1 cellular context compared by ENCODE assay signal in the genomic region with DNA sequence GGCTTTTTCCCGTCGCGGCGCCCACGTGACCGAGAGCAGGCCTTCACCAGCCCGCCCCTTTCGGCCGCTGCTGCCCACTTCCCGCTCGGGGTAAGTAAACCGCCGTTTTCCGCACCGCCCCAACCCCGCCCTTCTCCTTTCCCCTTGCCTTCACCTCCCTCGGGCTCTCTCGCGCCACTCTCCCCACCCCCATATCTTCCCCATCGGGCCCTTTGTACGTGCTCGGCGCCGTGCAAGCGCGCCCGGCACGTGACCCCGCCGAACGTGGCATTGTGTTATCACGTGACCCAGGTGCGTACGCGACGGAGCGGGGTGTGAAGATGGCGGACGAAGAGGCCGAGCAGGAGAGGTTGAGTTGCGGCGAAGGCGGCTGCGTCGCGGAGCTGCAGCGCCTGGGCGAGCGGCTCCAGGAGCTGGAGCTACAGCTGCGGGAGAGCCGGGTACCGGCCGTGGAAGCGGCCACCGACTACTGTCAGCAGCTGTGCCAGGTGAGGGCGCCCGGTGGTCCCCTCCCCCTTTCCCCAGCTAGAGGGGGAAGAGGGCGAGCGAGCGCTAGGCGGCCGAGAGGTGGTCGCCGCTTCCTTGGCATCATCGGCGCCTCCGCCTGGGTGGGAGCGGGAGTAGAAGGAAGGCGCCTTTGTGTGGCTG.
TF ChIP-seq lines count a peak whose summit lies in the region.

ZNF292 (plus strand) TSS at position 294 of the 648 bp plus-strand sequence; CDS start at position 321, 27 bp downstream.

TF ChIP-seq in SK-N-SH, 30 proteins besides CTCF, POLR2A, EP300 and RAD21 (continued from another document):
- TF ChIP-seq TCF12 (IDR thresholded peaks at IDR 0.05): peak; percentile 41; the same call in 1 of the 2 replicates
